ENCODE assay signal across 18 cellular contexts in the genomic region with DNA sequence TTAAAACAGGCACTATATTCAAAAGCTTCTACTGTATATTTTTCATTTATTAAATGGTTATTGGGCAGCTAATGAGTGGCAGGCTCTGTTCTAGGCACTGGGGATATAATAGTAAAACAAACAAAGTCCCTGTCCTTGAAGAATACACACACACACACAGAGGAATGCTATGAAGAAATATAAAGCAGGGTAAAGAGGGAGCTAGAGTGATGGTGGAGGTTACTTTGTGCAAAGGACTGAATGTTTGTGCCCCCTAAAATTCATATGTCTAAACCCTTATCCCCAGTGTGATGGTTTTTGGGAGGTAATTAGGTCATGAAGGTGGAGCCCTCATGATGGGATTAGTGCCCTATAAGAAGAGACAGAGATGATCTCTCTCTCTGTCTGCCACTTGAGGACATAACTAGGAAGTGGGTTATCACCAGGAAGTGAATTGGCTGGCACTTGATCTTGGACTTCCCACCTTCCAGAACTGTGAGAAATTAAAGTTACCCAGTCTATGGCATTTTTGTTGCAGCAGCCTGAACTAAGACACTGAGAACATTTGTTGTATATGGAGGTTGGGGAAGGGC.
"Had no signal": no experiment of that assay in that cellular context is flagged by ENCODE, and none has a peak within 500 bp of the region (broad histone marks: within the 10 kb centered on the region; RNA-seq: fewer than 3 reads in every experiment).

No MANE protein-coding gene starts in this region.

- H3K4me3 Mint-ChIP-seq: activated T-helper 1 cell treated with anti-CD3 and anti-CD28 coated beads, Interleukin-12 subunit alpha, Interleukin-12 subunit beta, Interleukin-2, Interleukin-4 antibody, amounts not matched to agents 30 ng/mL and 10 ng/mL and 1 ng/mL, durations not matched to agents 14 hours and 24 hours and 36 hours; dendritic cell treated with granulocyte-macrophage colony-stimulating factor and Interleukin-4, amounts not matched to agents 40 ng/mL and 50 ng/mL, for 4 days; endodermal cell; neural progenitor cell; stimulated activated naive B cell treated with anti-CD40 and anti-IgM and Interleukin-4, amounts not matched to agents 10 μg/mL and 1 μg/mL and 100 μg/mL, for 72 hours had no signal

- H3K27ac ChIP-seq: left ventricle myocardium inferior, neural progenitor cell, ovary, skin epidermis, upper lobe of right lung, WERI-Rb-1 had no signal

- H3K9me3 ChIP-seq: left ventricle myocardium inferior, ovary, upper lobe of right lung had no signal

- H3K36me3 ChIP-seq: neural progenitor cell, ovary had no signal

- H3K4me1 ChIP-seq: neural progenitor cell, upper lobe of right lung had no signal

- H3K9me3 Mint-ChIP-seq: activated T-helper 1 cell treated with anti-CD3 and anti-CD28 coated beads, Interleukin-12 subunit alpha, Interleukin-12 subunit beta, Interleukin-2, Interleukin-4 antibody, amounts not matched to agents 30 ng/mL and 10 ng/mL and 1 ng/mL, durations not matched to agents 14 hours and 24 hours and 36 hours; dendritic cell treated with granulocyte-macrophage colony-stimulating factor and Interleukin-4, amounts not matched to agents 40 ng/mL and 50 ng/mL, for 4 days; endodermal cell; neural progenitor cell had no signal

- H3K27ac Mint-ChIP-seq: activated T-helper 1 cell treated with anti-CD3 and anti-CD28 coated beads, Interleukin-12 subunit alpha, Interleukin-12 subunit beta, Interleukin-2, Interleukin-4 antibody, amounts not matched to agents 30 ng/mL and 10 ng/mL and 1 ng/mL, durations not matched to agents 14 hours and 24 hours and 36 hours; dendritic cell treated with granulocyte-macrophage colony-stimulating factor and Interleukin-4, amounts not matched to agents 40 ng/mL and 50 ng/mL, for 4 days; neural progenitor cell; stimulated activated naive B cell treated with anti-CD40 and anti-IgM and Interleukin-4, amounts not matched to agents 10 μg/mL and 1 μg/mL and 100 μg/mL, for 72 hours had no signal

- ATAC-seq: stimulated activated naive B cell treated with anti-CD40 and anti-IgM and Interleukin-4, amounts not matched to agents 10 μg/mL and 1 μg/mL and 100 μg/mL, for 72 hours; upper lobe of right lung had no signal

- DNase-seq: activated CD4-positive, alpha-beta T cell treated with anti-CD3 and anti-CD28 coated beads for 48 hours; activated naive CD4-positive, alpha-beta T cell; endodermal cell; glutamatergic neuron; islet precursor cell; left ventricle myocardium inferior; mesendoderm; ovary; retina; stimulated activated naive B cell treated with anti-CD40 and anti-IgM and Interleukin-4, amounts not matched to agents 10 μg/mL and 1 μg/mL and 100 μg/mL, for 72 hours; substantia nigra; T1000; upper lobe of right lung; WERI-Rb-1 had no signal

- H3K27me3 ChIP-seq: neural progenitor cell, ovary, upper lobe of right lung had no signal

- H3K4me3 ChIP-seq: left ventricle myocardium inferior, neural progenitor cell, ovary, skin epidermis, upper lobe of right lung had no signal

- H3K27me3 Mint-ChIP-seq: dendritic cell treated with granulocyte-macrophage colony-stimulating factor and Interleukin-4, amounts not matched to agents 40 ng/mL and 50 ng/mL, for 4 days; stimulated activated naive B cell treated with anti-CD40 and anti-IgM and Interleukin-4, amounts not matched to agents 10 μg/mL and 1 μg/mL and 100 μg/mL, for 72 hours had no signal
